In the genomic region with DNA sequence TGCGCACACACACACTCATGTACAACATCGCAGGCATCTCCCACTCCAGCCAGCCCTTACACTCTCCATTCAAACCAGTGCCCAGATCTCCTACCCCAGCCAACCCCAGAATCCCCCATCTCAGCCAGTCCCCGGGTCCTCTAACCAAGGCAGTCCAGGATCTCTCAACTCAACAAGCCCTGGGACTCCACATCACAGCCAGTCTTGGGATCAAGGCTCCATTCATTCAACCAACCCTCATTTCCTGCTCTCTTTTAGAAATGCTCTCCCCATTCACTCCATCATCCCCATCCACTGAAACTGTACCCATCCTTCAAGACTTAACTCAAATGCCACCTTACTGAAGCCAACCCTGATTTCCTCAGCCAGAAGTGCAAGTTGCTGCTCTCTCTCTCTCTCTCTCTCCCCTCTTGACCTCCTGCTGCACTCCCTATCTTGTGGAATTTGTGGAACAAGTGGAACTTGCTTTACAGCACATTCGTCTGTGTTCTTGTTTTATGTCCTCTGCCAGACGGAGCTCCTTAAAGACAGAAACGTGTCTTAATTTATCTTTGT, we compare ENCODE assay signal across 2 cellular contexts.
TF ChIP-seq lines count a peak whose summit lies in the region.

No MANE protein-coding gene starts in this region.

TF ChIP-seq in IMR-90, 13 proteins besides CTCF, POLR2A, EP300 and RAD21:
- TF ChIP-seq NFE2L2 (IDR thresholded peaks at IDR 0.05; ENCODE audit: low read depth, low read length), result no peak
- TF ChIP-seq MAZ (IDR thresholded peaks at IDR 0.05; ENCODE audit: borderline replicate concordance, low read depth, low read length), result no peak
- no peak for TF ChIP-seq MXI1 (IDR thresholded peaks at IDR 0.05; ENCODE audit: borderline replicate concordance, low read depth, low read length)
- no peak for TF ChIP-seq BHLHE40 (IDR thresholded peaks at IDR 0.05; ENCODE audit: low read depth, low read length)
- TF ChIP-seq CHD1 (IDR thresholded peaks at IDR 0.05; ENCODE audit: low read depth, low read length), result no peak
- no peak for TF ChIP-seq MAFK (IDR thresholded peaks at IDR 0.05; ENCODE audit: low read depth, low read length)
- TF ChIP-seq RCOR1 (IDR thresholded peaks at IDR 0.05; ENCODE audit: insufficient replicate concordance, low read length), result no peak
- TF ChIP-seq FOS (IDR thresholded peaks at IDR 0.05; ENCODE audit: low read depth, low read length), result no peak
- no peak for TF ChIP-seq RFX5 (IDR thresholded peaks at IDR 0.05; ENCODE audit: low read depth, low read length)
- no peak for TF ChIP-seq CEBPB (IDR thresholded peaks at IDR 0.05; ENCODE audit: low read depth, low read length)
- no peak for TF ChIP-seq SMC3 (IDR thresholded peaks at IDR 0.05; ENCODE audit: low read depth, low read length)
- TF ChIP-seq, protein P1, sequence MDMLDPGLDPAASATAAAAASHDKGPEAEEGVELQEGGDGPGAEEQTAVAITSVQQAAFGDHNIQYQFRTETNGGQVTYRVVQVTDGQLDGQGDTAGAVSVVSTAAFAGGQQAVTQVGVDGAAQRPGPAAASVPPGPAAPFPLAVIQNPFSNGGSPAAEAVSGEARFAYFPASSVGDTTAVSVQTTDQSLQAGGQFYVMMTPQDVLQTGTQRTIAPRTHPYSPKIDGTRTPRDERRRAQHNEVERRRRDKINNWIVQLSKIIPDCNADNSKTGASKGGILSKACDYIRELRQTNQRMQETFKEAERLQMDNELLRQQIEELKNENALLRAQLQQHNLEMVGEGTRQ (IDR thresholded peaks at IDR 0.05; ENCODE audit: low read depth, low read length), result no peak
- TF ChIP-seq, protein P2, sequence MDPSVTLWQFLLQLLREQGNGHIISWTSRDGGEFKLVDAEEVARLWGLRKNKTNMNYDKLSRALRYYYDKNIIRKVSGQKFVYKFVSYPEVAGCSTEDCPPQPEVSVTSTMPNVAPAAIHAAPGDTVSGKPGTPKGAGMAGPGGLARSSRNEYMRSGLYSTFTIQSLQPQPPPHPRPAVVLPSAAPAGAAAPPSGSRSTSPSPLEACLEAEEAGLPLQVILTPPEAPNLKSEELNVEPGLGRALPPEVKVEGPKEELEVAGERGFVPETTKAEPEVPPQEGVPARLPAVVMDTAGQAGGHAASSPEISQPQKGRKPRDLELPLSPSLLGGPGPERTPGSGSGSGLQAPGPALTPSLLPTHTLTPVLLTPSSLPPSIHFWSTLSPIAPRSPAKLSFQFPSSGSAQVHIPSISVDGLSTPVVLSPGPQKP (IDR thresholded peaks at IDR 0.05; ENCODE audit: borderline replicate concordance, low read depth, low read length), result no peak

TF ChIP-seq in H1, 55 proteins besides CTCF, POLR2A, EP300 and RAD21:
- TF ChIP-seq, protein P3, sequence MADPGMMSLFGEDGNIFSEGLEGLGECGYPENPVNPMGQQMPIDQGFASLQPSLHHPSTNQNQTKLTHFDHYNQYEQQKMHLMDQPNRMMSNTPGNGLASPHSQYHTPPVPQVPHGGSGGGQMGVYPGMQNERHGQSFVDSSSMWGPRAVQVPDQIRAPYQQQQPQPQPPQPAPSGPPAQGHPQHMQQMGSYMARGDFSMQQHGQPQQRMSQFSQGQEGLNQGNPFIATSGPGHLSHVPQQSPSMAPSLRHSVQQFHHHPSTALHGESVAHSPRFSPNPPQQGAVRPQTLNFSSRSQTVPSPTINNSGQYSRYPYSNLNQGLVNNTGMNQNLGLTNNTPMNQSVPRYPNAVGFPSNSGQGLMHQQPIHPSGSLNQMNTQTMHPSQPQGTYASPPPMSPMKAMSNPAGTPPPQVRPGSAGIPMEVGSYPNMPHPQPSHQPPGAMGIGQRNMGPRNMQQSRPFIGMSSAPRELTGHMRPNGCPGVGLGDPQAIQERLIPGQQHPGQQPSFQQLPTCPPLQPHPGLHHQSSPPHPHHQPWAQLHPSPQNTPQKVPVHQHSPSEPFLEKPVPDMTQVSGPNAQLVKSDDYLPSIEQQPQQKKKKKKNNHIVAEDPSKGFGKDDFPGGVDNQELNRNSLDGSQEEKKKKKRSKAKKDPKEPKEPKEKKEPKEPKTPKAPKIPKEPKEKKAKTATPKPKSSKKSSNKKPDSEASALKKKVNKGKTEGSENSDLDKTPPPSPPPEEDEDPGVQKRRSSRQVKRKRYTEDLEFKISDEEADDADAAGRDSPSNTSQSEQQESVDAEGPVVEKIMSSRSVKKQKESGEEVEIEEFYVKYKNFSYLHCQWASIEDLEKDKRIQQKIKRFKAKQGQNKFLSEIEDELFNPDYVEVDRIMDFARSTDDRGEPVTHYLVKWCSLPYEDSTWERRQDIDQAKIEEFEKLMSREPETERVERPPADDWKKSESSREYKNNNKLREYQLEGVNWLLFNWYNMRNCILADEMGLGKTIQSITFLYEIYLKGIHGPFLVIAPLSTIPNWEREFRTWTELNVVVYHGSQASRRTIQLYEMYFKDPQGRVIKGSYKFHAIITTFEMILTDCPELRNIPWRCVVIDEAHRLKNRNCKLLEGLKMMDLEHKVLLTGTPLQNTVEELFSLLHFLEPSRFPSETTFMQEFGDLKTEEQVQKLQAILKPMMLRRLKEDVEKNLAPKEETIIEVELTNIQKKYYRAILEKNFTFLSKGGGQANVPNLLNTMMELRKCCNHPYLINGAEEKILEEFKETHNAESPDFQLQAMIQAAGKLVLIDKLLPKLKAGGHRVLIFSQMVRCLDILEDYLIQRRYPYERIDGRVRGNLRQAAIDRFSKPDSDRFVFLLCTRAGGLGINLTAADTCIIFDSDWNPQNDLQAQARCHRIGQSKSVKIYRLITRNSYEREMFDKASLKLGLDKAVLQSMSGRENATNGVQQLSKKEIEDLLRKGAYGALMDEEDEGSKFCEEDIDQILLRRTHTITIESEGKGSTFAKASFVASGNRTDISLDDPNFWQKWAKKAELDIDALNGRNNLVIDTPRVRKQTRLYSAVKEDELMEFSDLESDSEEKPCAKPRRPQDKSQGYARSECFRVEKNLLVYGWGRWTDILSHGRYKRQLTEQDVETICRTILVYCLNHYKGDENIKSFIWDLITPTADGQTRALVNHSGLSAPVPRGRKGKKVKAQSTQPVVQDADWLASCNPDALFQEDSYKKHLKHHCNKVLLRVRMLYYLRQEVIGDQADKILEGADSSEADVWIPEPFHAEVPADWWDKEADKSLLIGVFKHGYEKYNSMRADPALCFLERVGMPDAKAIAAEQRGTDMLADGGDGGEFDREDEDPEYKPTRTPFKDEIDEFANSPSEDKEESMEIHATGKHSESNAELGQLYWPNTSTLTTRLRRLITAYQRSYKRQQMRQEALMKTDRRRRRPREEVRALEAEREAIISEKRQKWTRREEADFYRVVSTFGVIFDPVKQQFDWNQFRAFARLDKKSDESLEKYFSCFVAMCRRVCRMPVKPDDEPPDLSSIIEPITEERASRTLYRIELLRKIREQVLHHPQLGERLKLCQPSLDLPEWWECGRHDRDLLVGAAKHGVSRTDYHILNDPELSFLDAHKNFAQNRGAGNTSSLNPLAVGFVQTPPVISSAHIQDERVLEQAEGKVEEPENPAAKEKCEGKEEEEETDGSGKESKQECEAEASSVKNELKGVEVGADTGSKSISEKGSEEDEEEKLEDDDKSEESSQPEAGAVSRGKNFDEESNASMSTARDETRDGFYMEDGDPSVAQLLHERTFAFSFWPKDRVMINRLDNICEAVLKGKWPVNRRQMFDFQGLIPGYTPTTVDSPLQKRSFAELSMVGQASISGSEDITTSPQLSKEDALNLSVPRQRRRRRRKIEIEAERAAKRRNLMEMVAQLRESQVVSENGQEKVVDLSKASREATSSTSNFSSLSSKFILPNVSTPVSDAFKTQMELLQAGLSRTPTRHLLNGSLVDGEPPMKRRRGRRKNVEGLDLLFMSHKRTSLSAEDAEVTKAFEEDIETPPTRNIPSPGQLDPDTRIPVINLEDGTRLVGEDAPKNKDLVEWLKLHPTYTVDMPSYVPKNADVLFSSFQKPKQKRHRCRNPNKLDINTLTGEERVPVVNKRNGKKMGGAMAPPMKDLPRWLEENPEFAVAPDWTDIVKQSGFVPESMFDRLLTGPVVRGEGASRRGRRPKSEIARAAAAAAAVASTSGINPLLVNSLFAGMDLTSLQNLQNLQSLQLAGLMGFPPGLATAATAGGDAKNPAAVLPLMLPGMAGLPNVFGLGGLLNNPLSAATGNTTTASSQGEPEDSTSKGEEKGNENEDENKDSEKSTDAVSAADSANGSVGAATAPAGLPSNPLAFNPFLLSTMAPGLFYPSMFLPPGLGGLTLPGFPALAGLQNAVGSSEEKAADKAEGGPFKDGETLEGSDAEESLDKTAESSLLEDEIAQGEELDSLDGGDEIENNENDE (IDR thresholded peaks at IDR 0.05; ENCODE audit: insufficient replicate concordance, low read length), result no peak
- TF ChIP-seq TAF7 (optimal IDR thresholded peaks at IDR 0.05; ENCODE audit: borderline replicate concordance, low read depth, low read length) (no peak), JUND (IDR thresholded peaks at IDR 0.05; ENCODE audit: low read length) (no peak)
